8 cellular contexts compared by ENCODE assay signal in the genomic region with DNA sequence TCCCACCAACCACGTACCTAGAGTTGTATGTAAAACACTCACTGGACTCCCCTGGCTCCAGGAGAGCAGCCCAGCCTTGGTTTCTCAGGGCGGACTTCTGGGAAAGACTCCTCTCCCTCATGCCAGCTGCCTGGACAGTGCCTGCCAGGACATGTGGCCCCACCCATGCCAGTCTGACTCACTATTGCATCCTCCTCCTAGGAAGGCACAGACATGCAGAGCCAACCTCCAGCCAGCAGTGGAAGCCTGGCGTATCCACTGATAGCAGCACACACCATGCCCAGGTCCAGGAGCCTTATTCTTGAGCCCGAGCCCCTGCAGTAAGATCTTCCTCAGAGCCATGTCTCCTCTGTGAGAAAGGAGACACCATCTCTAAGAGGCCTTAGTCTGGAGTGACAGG. TPM values are rescaled to one million over a fixed set of nuclear protein-coding genes. Genes with fewer than 3 reads are reported as not detected.
DNase-seq lines count a peak whose midpoint lies in the region; ATAC-seq and TF ChIP-seq lines count a peak whose summit lies in the region.

No MANE protein-coding gene starts in this region.

- H3K4me2 ChIP-seq in BLaER1, result peak overlapping the region; percentile 13; the same call in 1 of the 2 replicates
- H3K4me2 ChIP-seq in Loucy (ENCODE audit: low read depth, low read length, poor library complexity, severe bottlenecking), result peak overlapping the region; percentile 61

- H3K4me1 ChIP-seq in BLaER1 (peaks cover 50% of the 10 kb centered on the region), Loucy (ENCODE audit: insufficient read depth, low read length, poor library complexity, severe bottlenecking) (peaks cover 60% of the 10 kb centered on the region)

- H4K20me1 ChIP-seq in BLaER1 (peaks cover 100% of the 10 kb centered on the region), Loucy (ENCODE audit: insufficient read depth, low read length, poor library complexity, severe bottlenecking) (peaks cover 97% of the 10 kb centered on the region)

- H3K9me2 ChIP-seq in Loucy (replicated peaks; ENCODE audit: low read depth, low read length), result no peaks in the 10 kb centered on the region

- DNase-seq in cerebellar cortex (ENCODE audit: low spot score), result peak; percentile 70
- peak; percentile 95 for DNase-seq in myocyte (ENCODE audit: low read depth)
- no peak for DNase-seq in NCI-H345 treated with DMSO at 0.1 percent for 48 hours (lab: John Stamatoyannopoulos, UW; ENCODE audit: unreplicated experiment)
- no peak for DNase-seq in inferior parietal cortex (ENCODE audit: extremely low spot score)

- H3K36me3 ChIP-seq in BLaER1 (peaks cover 87% of the 10 kb centered on the region), Loucy (ENCODE audit: insufficient read depth, low read length) (peaks cover 75% of the 10 kb centered on the region; the same call in 1 of the 2 replicates)

- ATAC-seq in HG02763 (IDR thresholded peaks at IDR 0.05; ENCODE audit: unreplicated experiment), result no peak
- no peak for ATAC-seq in HG03378 (IDR thresholded peaks at IDR 0.05; ENCODE audit: unreplicated experiment)

- peaks cover 96% of the 10 kb centered on the region for H3K79me2 ChIP-seq in Loucy (ENCODE audit: insufficient read depth, low read length)

- H3F3A ChIP-seq in Loucy (ENCODE audit: low read depth), result no peaks in the 10 kb centered on the region

- H3K27me3 ChIP-seq in BLaER1 (no peaks in the 10 kb centered on the region), Loucy (ENCODE audit: insufficient read depth, low read length, poor library complexity, severe bottlenecking) (no peaks in the 10 kb centered on the region)

- no peaks in the 10 kb centered on the region for H3K9me3 ChIP-seq in BLaER1
- H3K9me3 ChIP-seq in Loucy (ENCODE audit: insufficient read depth, low read depth, low read length), result no peaks in the 10 kb centered on the region

- H3K27ac ChIP-seq in BLaER1, result no peak overlapping the region

- H3K4me3 ChIP-seq in BLaER1 (no peak overlapping the region), Loucy (ENCODE audit: low read length, poor library complexity, severe bottlenecking) (peak overlapping the region; percentile 44)

- no peak for TF ChIP-seq CTCF in Loucy (conservative IDR thresholded peaks at IDR 0.05; ENCODE audit: low read length)

- H2AFZ ChIP-seq in Loucy (ENCODE audit: low read length), result no peak overlapping the region

- H3K9ac ChIP-seq in BLaER1 (no peak overlapping the region), Loucy (ENCODE audit: low read depth, low read length, poor library complexity, severe bottlenecking) (peak overlapping the region; percentile 12)

RNA-seq across cellular contexts. Expression of a gene that starts 8.6 kb away (rescaled TPM):
- 2,359 and 2,583 TPM in 2 replicates for total RNA-seq in myocyte
- polyA plus RNA-seq in myocyte (2012), result 3,151 TPM

RNA-seq across cellular contexts. Expression of a gene that starts 24.8 kb away (rescaled TPM):
- not detected in 2 replicates for total RNA-seq in myocyte
- polyA plus RNA-seq in myocyte (2012), result 0.10 TPM

RNA-seq across cellular contexts. Expression of a gene that starts 49.9 kb away (rescaled TPM):
- 53.1 and 61.4 TPM in 2 replicates for total RNA-seq in myocyte
- polyA plus RNA-seq in myocyte (2012), result 87.8 TPM

Comparison
In these comparisons a context has a peak if more than half of its experiments do, and no peak if none do; other contexts are left out.
1. DNase-seq: peak in cerebellar cortex (single experiment) and myocyte (single experiment); none in NCI-H345 treated with DMSO at 0.1 percent for 48 hours (single experiment) and inferior parietal cortex (single experiment).